In the genomic region with DNA sequence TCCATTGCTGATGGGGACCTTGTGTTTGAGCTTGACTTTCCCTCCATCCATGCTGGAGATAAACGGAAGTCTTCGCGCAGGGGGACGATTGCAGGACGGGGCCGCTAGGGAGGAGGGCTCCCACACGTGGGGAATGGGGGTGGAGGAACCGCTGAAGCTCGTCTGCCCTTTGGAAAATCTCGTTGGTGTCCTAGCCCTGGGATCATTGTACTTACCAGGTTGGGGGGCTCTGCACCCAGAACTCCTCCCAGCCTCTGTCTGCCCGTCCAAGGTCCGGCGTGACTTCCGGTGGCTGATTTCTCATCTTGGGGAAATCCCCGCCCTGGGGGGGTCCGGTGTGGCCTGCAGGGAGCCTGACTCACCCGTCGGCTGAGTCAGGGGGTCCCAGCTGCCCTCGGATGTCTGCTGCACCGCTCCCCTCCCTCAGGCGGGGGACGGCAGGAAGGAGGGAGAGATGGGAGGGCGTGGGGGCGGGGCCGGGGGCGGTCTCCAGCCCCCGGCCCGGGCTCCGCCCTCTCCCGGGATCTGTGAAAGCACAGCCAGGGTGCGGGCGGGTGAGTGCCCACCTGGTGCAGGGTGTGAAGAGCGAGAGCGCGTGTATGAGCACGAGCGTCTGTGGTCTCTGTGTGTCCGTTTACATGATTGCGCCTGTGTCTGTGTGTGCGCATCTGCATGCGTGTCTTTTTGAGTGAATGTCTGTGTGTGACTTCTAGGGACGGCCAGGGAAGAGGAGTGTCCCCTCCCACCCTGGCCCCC, we compare ENCODE assay signal across 1 cellular context.
TF ChIP-seq lines count a peak whose summit lies in the region.

No MANE protein-coding gene starts in this region.

TF ChIP-seq in HEK293, 187 proteins besides CTCF, POLR2A, EP300 and RAD21 (continued from another document):
- TF ChIP-seq, protein P1, sequence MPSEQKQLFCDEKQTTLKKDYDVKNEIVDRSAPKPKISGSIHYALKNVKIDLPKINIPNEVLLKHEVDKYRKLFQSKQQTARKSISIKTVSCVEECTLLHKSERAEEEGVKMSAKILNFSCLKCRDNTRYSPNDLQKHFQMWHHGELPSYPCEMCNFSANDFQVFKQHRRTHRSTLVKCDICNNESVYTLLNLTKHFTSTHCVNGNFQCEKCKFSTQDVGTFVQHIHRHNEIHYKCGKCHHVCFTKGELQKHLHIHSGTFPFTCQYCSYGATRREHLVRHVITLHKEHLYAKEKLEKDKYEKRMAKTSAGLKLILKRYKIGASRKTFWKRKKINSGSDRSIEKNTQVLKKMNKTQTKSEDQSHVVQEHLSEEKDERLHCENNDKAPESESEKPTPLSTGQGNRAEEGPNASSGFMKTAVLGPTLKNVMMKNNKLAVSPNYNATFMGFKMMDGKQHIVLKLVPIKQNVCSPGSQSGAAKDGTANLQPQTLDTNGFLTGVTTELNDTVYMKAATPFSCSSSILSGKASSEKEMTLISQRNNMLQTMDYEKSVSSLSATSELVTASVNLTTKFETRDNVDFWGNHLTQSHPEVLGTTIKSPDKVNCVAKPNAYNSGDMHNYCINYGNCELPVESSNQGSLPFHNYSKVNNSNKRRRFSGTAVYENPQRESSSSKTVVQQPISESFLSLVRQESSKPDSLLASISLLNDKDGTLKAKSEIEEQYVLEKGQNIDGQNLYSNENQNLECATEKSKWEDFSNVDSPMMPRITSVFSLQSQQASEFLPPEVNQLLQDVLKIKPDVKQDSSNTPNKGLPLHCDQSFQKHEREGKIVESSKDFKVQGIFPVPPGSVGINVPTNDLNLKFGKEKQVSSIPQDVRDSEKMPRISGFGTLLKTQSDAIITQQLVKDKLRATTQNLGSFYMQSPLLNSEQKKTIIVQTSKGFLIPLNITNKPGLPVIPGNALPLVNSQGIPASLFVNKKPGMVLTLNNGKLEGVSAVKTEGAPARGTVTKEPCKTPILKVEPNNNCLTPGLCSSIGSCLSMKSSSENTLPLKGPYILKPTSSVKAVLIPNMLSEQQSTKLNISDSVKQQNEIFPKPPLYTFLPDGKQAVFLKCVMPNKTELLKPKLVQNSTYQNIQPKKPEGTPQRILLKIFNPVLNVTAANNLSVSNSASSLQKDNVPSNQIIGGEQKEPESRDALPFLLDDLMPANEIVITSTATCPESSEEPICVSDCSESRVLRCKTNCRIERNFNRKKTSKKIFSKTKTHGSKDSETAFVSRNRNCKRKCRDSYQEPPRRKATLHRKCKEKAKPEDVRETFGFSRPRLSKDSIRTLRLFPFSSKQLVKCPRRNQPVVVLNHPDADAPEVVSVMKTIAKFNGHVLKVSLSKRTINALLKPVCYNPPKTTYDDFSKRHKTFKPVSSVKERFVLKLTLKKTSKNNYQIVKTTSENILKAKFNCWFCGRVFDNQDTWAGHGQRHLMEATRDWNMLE (tag by site-specific recombination; conservative IDR thresholded peaks at IDR 0.05; ENCODE audit: low read depth), result 0 out of 2 replicates have a peak, but pooled peaks have one; percentile 22
- TF ChIP-seq ZNF626 (tag by site-specific recombination; IDR thresholded peaks at IDR 0.05) (no peak), ZBTB20 (tag by site-specific recombination; IDR thresholded peaks at IDR 0.05) (peak; percentile 37; the same call in 1 of the 2 replicates), KLF10 (tag by site-specific recombination; IDR thresholded peaks at IDR 0.05) (peak; percentile 54; the same call in 1 of the 2 replicates), ZNF223 (tag by site-specific recombination; IDR thresholded peaks at IDR 0.05) (no peak), ZNF16 (tag by site-specific recombination; IDR thresholded peaks at IDR 0.05; ENCODE audit: low read depth) (no peak), KLF1 (tag by site-specific recombination; IDR thresholded peaks at IDR 0.05) (peak; percentile 76), ZNF404 (tag by site-specific recombination; IDR thresholded peaks at IDR 0.05) (no peak), FEZF1 (tag by site-specific recombination; IDR thresholded peaks at IDR 0.05) (no peak), ZNF366 (tag by site-specific recombination; conservative IDR thresholded peaks at IDR 0.05) (peak; percentile 91), OSR2 (tag by site-specific recombination; IDR thresholded peaks at IDR 0.05) (no peak), ZNF266 (tag by site-specific recombination; IDR thresholded peaks at IDR 0.05; ENCODE audit: low read depth) (peak; percentile 98; the same call in 1 of the 2 replicates), KLF8 (tag by site-specific recombination; IDR thresholded peaks at IDR 0.05) (peak; percentile 68), SP2 (tag by site-specific recombination; IDR thresholded peaks at IDR 0.05) (peak; percentile 82), GLI2 (tag by site-specific recombination; IDR thresholded peaks at IDR 0.05; ENCODE audit: borderline replicate concordance, low read depth) (no peak), HOXA7 (CRISPR knock-in tag; IDR thresholded peaks at IDR 0.05; ENCODE audit: borderline replicate concordance) (no peak), ZNF514 (tag by site-specific recombination; IDR thresholded peaks at IDR 0.05) (no peak), ZBTB8A (tag by site-specific recombination; IDR thresholded peaks at IDR 0.05) (peak; percentile 78), ZNF350 (tag by site-specific recombination; IDR thresholded peaks at IDR 0.05) (no peak), ZNF777 (tag by site-specific recombination; IDR thresholded peaks at IDR 0.05; ENCODE audit: borderline replicate concordance) (peak; percentile 89), ZNF341 (tag by site-specific recombination; IDR thresholded peaks at IDR 0.05; ENCODE audit: low read depth) (no peak; the same call in 1 of the 2 replicates), ZFHX2 (tag by site-specific recombination; conservative IDR thresholded peaks at IDR 0.05) (peak; percentile 77)
- TF ChIP-seq, protein P2, sequence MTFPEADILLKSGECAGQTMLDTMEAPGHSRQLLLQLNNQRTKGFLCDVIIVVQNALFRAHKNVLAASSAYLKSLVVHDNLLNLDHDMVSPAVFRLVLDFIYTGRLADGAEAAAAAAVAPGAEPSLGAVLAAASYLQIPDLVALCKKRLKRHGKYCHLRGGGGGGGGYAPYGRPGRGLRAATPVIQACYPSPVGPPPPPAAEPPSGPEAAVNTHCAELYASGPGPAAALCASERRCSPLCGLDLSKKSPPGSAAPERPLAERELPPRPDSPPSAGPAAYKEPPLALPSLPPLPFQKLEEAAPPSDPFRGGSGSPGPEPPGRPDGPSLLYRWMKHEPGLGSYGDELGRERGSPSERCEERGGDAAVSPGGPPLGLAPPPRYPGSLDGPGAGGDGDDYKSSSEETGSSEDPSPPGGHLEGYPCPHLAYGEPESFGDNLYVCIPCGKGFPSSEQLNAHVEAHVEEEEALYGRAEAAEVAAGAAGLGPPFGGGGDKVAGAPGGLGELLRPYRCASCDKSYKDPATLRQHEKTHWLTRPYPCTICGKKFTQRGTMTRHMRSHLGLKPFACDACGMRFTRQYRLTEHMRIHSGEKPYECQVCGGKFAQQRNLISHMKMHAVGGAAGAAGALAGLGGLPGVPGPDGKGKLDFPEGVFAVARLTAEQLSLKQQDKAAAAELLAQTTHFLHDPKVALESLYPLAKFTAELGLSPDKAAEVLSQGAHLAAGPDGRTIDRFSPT (tag by site-specific recombination; IDR thresholded peaks at IDR 0.05), result peak; percentile 61
- TF ChIP-seq, protein P3, sequence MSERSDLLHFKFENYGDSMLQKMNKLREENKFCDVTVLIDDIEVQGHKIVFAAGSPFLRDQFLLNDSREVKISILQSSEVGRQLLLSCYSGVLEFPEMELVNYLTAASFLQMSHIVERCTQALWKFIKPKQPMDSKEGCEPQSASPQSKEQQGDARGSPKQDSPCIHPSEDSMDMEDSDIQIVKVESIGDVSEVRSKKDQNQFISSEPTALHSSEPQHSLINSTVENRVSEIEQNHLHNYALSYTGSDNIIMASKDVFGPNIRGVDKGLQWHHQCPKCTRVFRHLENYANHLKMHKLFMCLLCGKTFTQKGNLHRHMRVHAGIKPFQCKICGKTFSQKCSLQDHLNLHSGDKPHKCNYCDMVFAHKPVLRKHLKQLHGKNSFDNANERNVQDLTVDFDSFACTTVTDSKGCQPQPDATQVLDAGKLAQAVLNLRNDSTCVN (tag by site-specific recombination; optimal IDR thresholded peaks at IDR 0.05), result peak; percentile 78
- TF ChIP-seq, protein P4, sequence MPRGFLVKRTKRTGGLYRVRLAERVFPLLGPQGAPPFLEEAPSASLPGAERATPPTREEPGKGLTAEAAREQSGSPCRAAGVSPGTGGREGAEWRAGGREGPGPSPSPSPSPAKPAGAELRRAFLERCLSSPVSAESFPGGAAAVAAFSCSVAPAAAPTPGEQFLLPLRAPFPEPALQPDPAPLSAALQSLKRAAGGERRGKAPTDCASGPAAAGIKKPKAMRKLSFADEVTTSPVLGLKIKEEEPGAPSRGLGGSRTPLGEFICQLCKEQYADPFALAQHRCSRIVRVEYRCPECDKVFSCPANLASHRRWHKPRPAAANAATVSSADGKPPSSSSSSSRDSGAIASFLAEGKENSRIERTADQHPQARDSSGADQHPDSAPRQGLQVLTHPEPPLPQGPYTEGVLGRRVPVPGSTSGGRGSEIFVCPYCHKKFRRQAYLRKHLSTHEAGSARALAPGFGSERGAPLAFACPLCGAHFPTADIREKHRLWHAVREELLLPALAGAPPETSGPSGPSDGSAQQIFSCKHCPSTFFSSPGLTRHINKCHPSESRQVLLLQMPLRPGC (tag by site-specific recombination; IDR thresholded peaks at IDR 0.05), result no peak
